In the genomic region with DNA sequence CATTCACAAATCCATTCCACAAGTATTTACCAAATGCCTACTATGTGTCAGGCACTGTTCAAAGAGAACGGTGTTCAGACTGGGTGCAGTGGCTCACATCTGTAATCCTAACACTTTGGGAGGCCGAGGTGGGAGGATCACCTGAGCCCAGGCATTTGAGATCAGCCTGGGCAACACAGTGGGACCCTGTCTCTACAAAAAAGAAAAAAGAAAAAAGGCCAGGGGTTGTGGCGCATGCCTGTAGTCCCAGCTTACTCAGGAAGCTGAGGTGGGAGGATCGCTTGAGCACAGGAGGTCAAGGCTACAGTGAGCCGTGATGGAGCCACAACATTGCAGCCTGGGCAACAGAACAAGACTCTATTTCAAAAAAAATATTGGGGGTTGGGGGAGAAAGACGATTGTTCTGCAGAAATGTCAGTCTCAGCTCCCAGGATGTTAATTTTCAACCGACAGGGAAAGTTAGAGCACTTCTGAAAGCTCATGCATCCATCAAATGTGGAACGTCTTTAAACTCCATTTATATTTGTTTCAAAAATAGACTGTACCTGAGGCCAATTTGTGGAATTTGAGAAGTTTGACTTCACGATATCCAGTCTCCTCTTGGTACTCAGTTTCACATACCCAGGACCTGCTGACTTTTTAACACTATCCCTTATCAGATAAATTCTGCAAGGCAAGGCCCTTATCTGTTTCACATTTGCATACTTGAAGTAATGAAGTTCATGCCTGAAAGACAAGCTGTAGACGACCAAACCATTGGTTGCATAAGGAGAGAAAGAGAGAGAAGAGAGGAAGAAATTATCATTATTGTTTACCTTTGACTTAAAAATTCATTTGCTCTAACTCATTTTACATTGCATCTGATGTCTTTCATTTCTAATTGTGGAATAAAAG, we compare ENCODE assay signal across 1 cellular context.
A peak's percentile ranks its signal among the peaks of the same experiment; 100 is the strongest.
TF ChIP-seq lines count a peak whose summit lies in the region.

No MANE protein-coding gene starts in this region.

TF ChIP-seq in HepG2, 621 proteins besides CTCF, POLR2A, EP300 and RAD21 (continued from another document and continues in another):
- TF ChIP-seq ZNF644 (CRISPR knock-in tag; IDR thresholded peaks at IDR 0.05; ENCODE audit: low read depth) (peak; percentile 62; the same call in 1 of the 2 replicates), ERF (CRISPR knock-in tag; IDR thresholded peaks at IDR 0.05) (peak; percentile 53; the same call in 1 of the 2 replicates), HBP1 (CRISPR knock-in tag; IDR thresholded peaks at IDR 0.05; ENCODE audit: low read depth) (no peak), DNMT1 (CRISPR knock-in tag; IDR thresholded peaks at IDR 0.05) (no peak), ZNF101 (CRISPR knock-in tag; IDR thresholded peaks at IDR 0.05; ENCODE audit: borderline replicate concordance, low read depth) (no peak), U2AF1 (optimal IDR thresholded peaks at IDR 0.05; ENCODE audit: low read depth, low read length) (no peak), ZNF770 (CRISPR knock-in tag; IDR thresholded peaks at IDR 0.05) (peak; percentile 97), ZNF446 (CRISPR knock-in tag; IDR thresholded peaks at IDR 0.05) (0 out of 2 replicates have a peak, but pooled peaks have one; percentile 20), ZNF331 (CRISPR knock-in tag; IDR thresholded peaks at IDR 0.05) (0 out of 2 replicates have a peak, but pooled peaks have one; percentile 37), ZNF451 (CRISPR knock-in tag; IDR thresholded peaks at IDR 0.05) (0 out of 2 replicates have a peak, but pooled peaks have one; percentile 37), ZNF562 (CRISPR knock-in tag; IDR thresholded peaks at IDR 0.05; ENCODE audit: borderline replicate concordance) (no peak), FOXK1 (CRISPR knock-in tag; IDR thresholded peaks at IDR 0.05; ENCODE audit: borderline replicate concordance, low read depth) (0 out of 2 replicates have a peak, but pooled peaks have one; percentile 35), THAP9 (CRISPR knock-in tag; IDR thresholded peaks at IDR 0.05; ENCODE audit: borderline replicate concordance) (peak; percentile 42; the same call in 1 of the 2 replicates), THRA (CRISPR knock-in tag; IDR thresholded peaks at IDR 0.05; ENCODE audit: borderline replicate concordance) (peak; percentile 81), AGO1 (IDR thresholded peaks at IDR 0.05; ENCODE audit: low read depth, low read length, poor library complexity, severe bottlenecking) (no peak), CSRNP2 (CRISPR knock-in tag; conservative IDR thresholded peaks at IDR 0.05; ENCODE audit: low read depth) (no peak)
- TF ChIP-seq, protein P1, sequence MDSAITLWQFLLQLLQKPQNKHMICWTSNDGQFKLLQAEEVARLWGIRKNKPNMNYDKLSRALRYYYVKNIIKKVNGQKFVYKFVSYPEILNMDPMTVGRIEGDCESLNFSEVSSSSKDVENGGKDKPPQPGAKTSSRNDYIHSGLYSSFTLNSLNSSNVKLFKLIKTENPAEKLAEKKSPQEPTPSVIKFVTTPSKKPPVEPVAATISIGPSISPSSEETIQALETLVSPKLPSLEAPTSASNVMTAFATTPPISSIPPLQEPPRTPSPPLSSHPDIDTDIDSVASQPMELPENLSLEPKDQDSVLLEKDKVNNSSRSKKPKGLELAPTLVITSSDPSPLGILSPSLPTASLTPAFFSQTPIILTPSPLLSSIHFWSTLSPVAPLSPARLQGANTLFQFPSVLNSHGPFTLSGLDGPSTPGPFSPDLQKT (CRISPR knock-in tag; IDR thresholded peaks at IDR 0.05; ENCODE audit: borderline replicate concordance) = no peak
- TF ChIP-seq, protein P2, sequence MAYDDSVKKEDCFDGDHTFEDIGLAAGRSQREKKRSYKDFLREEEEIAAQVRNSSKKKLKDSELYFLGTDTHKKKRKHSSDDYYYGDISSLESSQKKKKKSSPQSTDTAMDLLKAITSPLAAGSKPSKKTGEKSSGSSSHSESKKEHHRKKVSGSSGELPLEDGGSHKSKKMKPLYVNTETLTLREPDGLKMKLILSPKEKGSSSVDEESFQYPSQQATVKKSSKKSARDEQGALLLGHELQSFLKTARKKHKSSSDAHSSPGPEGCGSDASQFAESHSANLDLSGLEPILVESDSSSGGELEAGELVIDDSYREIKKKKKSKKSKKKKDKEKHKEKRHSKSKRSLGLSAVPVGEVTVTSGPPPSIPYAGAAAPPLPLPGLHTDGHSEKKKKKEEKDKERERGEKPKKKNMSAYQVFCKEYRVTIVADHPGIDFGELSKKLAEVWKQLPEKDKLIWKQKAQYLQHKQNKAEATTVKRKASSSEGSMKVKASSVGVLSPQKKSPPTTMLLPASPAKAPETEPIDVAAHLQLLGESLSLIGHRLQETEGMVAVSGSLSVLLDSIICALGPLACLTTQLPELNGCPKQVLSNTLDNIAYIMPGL (CRISPR knock-in tag; IDR thresholded peaks at IDR 0.05; ENCODE audit: borderline replicate concordance in 1 of 2, low read depth in 1 of 2) = peak in 1 of 2 experiments; percentile 63; a peak in 1 of 4 replicates
- TF ChIP-seq, protein P3, sequence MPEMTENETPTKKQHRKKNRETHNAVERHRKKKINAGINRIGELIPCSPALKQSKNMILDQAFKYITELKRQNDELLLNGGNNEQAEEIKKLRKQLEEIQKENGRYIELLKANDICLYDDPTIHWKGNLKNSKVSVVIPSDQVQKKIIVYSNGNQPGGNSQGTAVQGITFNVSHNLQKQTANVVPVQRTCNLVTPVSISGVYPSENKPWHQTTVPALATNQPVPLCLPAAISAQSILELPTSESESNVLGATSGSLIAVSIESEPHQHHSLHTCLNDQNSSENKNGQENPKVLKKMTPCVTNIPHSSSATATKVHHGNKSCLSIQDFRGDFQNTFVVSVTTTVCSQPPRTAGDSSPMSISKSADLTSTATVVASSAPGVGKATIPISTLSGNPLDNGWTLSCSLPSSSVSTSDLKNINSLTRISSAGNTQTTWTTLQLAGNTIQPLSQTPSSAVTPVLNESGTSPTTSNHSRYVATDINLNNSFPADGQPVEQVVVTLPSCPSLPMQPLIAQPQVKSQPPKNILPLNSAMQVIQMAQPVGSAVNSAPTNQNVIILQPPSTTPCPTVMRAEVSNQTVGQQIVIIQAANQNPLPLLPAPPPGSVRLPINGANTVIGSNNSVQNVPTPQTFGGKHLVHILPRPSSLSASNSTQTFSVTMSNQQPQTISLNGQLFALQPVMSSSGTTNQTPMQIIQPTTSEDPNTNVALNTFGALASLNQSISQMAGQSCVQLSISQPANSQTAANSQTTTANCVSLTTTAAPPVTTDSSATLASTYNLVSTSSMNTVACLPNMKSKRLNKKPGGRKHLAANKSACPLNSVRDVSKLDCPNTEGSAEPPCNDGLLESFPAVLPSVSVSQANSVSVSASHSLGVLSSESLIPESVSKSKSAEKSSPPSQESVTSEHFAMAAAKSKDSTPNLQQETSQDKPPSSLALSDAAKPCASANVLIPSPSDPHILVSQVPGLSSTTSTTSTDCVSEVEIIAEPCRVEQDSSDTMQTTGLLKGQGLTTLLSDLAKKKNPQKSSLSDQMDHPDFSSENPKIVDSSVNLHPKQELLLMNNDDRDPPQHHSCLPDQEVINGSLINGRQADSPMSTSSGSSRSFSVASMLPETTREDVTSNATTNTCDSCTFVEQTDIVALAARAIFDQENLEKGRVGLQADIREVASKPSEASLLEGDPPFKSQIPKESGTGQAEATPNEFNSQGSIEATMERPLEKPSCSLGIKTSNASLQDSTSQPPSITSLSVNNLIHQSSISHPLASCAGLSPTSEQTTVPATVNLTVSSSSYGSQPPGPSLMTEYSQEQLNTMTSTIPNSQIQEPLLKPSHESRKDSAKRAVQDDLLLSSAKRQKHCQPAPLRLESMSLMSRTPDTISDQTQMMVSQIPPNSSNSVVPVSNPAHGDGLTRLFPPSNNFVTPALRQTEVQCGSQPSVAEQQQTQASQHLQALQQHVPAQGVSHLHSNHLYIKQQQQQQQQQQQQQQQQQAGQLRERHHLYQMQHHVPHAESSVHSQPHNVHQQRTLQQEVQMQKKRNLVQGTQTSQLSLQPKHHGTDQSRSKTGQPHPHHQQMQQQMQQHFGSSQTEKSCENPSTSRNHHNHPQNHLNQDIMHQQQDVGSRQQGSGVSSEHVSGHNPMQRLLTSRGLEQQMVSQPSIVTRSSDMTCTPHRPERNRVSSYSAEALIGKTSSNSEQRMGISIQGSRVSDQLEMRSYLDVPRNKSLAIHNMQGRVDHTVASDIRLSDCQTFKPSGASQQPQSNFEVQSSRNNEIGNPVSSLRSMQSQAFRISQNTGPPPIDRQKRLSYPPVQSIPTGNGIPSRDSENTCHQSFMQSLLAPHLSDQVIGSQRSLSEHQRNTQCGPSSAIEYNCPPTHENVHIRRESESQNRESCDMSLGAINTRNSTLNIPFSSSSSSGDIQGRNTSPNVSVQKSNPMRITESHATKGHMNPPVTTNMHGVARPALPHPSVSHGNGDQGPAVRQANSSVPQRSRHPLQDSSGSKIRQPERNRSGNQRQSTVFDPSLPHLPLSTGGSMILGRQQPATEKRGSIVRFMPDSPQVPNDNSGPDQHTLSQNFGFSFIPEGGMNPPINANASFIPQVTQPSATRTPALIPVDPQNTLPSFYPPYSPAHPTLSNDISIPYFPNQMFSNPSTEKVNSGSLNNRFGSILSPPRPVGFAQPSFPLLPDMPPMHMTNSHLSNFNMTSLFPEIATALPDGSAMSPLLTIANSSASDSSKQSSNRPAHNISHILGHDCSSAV (CRISPR knock-in tag; IDR thresholded peaks at IDR 0.05; ENCODE audit: borderline replicate concordance) = no peak
- TF ChIP-seq, protein P4, sequence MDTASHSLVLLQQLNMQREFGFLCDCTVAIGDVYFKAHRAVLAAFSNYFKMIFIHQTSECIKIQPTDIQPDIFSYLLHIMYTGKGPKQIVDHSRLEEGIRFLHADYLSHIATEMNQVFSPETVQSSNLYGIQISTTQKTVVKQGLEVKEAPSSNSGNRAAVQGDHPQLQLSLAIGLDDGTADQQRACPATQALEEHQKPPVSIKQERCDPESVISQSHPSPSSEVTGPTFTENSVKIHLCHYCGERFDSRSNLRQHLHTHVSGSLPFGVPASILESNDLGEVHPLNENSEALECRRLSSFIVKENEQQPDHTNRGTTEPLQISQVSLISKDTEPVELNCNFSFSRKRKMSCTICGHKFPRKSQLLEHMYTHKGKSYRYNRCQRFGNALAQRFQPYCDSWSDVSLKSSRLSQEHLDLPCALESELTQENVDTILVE (CRISPR knock-in tag; IDR thresholded peaks at IDR 0.05) = no peak
